In the genomic region with DNA sequence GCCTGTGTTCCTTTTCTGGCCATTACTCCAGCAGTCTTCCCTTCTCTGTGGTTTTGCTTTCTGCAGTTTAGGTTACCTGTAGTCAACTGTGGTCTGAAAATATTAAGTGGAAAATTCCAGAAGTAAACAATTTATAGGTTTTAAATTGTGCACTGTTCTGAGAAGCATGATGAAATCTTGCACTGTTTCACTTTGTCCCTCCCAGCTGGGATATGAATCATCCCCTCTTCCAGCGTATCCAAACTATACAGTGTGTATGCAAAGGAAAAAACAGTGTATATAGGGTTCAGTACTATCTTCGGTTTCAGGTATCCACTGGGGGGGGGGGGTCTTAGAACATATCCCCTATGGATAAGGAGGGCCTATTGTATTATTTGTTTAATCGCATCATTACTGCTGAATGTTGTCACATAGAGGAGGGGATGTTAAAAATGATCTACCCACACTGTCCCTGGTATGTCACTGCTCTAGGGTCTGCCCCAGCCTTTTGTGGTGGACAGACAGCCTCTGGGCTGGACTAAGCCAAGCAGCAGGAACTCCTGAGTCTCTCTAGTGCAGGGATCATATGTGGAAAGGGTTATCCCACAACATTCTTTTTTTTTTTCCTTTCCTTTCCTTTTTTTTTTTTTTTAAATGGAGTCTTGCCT, we compare ENCODE assay signal across 11 cellular contexts.
DNase-seq lines count a peak whose midpoint lies in the region; ATAC-seq, FAIRE-seq and TF ChIP-seq lines count a peak whose summit lies in the region.
"Had no signal": no experiment of that assay in that cellular context is flagged by ENCODE, and none has a peak within 500 bp of the region (broad histone marks: within the 10 kb centered on the region; RNA-seq: fewer than 3 reads in every experiment).

No MANE protein-coding gene starts in this region.

- H3K36me3 Mint-ChIP-seq in activated T-helper 2 cell treated with anti-CD3 and anti-CD28 coated beads, Interferon-gamma antibody, Interleukin-2, Interleukin-4, amounts not matched to agents 10 μg/mL and 5 μg/mL and 100 μg/mL, durations not matched to agents 14 hours and 24 hours and 36 hours (ENCODE audit: low read depth) = no peaks in the 10 kb centered on the region

- TF ChIP-seq POLR2A in prostate gland (IDR thresholded peaks at IDR 0.05) = no peak

- no peak for DNase-seq in activated T-helper 2 cell treated with anti-CD3 and anti-CD28 coated beads, Interferon-gamma antibody, Interleukin-2, Interleukin-4, amounts not matched to agents 10 μg/mL and 5 μg/mL and 100 μg/mL, durations not matched to agents 14 hours and 24 hours and 36 hours (ENCODE audit: low spot score)
- DNase-seq in islet precursor cell = peak; percentile 29
- DNase-seq in small intestine = no peak
- no peak for DNase-seq in NCI-H526 (lab: John Stamatoyannopoulos, UW)
- DNase-seq in prostate gland (ENCODE audit: low spot score) = no peak
- DNase-seq: H7, SJCRH30 had no signal

- H3K4me3 Mint-ChIP-seq in activated T-helper 2 cell treated with anti-CD3 and anti-CD28 coated beads, Interferon-gamma antibody, Interleukin-2, Interleukin-4, amounts not matched to agents 10 μg/mL and 5 μg/mL and 100 μg/mL, durations not matched to agents 14 hours and 24 hours and 36 hours (ENCODE audit: low read depth) = peak overlapping the region; percentile 67

- H4K20me1 ChIP-seq in BLaER1 treated with 17β-estradiol and CSF1 and Interleukin-3, amounts not matched to agents 10 nM and 100 nM = no peaks in the 10 kb centered on the region
- no peaks in the 10 kb centered on the region for H4K20me1 ChIP-seq in KMS-11 (ENCODE audit: insufficient read depth)

- H3K27me3 Mint-ChIP-seq in activated T-helper 2 cell treated with anti-CD3 and anti-CD28 coated beads, Interferon-gamma antibody, Interleukin-2, Interleukin-4, amounts not matched to agents 10 μg/mL and 5 μg/mL and 100 μg/mL, durations not matched to agents 14 hours and 24 hours and 36 hours (ENCODE audit: low read depth) = no peaks in the 10 kb centered on the region

- TF ChIP-seq CTCF in KMS-11 (conservative IDR thresholded peaks at IDR 0.05; ENCODE audit: low read depth, low read length) (no peak), prostate gland (IDR thresholded peaks at IDR 0.05) (no peak)

- peaks cover 54 to 65% (median 60%) of the 10 kb centered on the region in 10 experiments for H3K4me1 ChIP-seq in BLaER1 treated with 17β-estradiol and CSF1 and Interleukin-3, amounts not matched to agents 10 nM and 100 nM
- H3K4me1 ChIP-seq in KMS-11 (ENCODE audit: low read depth, poor library complexity, severe bottlenecking) (peaks cover 54% of the 10 kb centered on the region), small intestine (ENCODE audit: control insufficient read depth in 2 of 2, insufficient read depth in 1 of 2, low read depth in 1 of 2, low read length in 1 of 2) (no peaks in the 10 kb centered on the region), prostate gland (replicated peaks) (no peaks in the 10 kb centered on the region)
- H3K4me1 ChIP-seq: SJCRH30 had no signal

- H3K4me2 ChIP-seq in BLaER1 treated with 17β-estradiol and CSF1 and Interleukin-3, amounts not matched to agents 10 nM and 100 nM = peak overlapping the region; percentile 73 to 98 (median 89)
- peak overlapping the region; percentile 58 for H3K4me2 ChIP-seq in KMS-11

- FAIRE-seq in small intestine (lab: Jason Lieb, UNC) = no peak

- peak overlapping the region in 10 of 11 experiments; percentile 68 to 89 (median 80); a peak in 20 of 22 replicates for H3K27ac ChIP-seq in BLaER1 treated with 17β-estradiol and CSF1 and Interleukin-3, amounts not matched to agents 10 nM and 100 nM
- no peak overlapping the region for H3K27ac ChIP-seq in KMS-11
- H3K27ac ChIP-seq in small intestine (ENCODE audit: low read depth in 1 of 2, low read length in 1 of 2) = peak overlapping the region in 1 of 2 donors; percentile 21
- no peak overlapping the region for H3K27ac ChIP-seq in prostate gland
- H3K27ac ChIP-seq: SJCRH30, thoracic aorta had no signal

- peaks cover 0 to 12% (median 0%) of the 10 kb centered on the region in 11 experiments; a peak in 6 of 22 replicates for H3K9me3 ChIP-seq in BLaER1 treated with 17β-estradiol and CSF1 and Interleukin-3, amounts not matched to agents 10 nM and 100 nM (replicated peaks in 1 of 11)
- H3K9me3 ChIP-seq in small intestine (ENCODE audit: control insufficient read depth, low read depth) (no peaks in the 10 kb centered on the region), prostate gland (no peaks in the 10 kb centered on the region)
- H3K9me3 ChIP-seq: SJCRH30, thoracic aorta had no signal

- no peak overlapping the region for H2AFZ ChIP-seq in KMS-11 (ENCODE audit: low read depth)

- intact Hi-C loops in activated T-helper 2 cell treated with anti-CD3 and anti-CD28 coated beads, Interferon-gamma antibody, Interleukin-2, Interleukin-4, amounts not matched to agents 10 μg/mL and 5 μg/mL and 100 μg/mL, durations not matched to agents 14 hours and 24 hours and 36 hours (cut with micrococcal nuclease) = loop anchor here (1.0 to 10.0 kb wide), 6 partner anchors 11 to 716 kb away; a partner anchor contains a TSS
- intact Hi-C loops in prostate gland (cut with DNase I) = no loop called here

- no peaks in the 10 kb centered on the region for H3K36me3 ChIP-seq in BLaER1 treated with 17β-estradiol and CSF1 and Interleukin-3, amounts not matched to agents 10 nM and 100 nM
- H3K36me3 ChIP-seq in KMS-11 (ENCODE audit: insufficient read depth) (no peaks in the 10 kb centered on the region), small intestine (ENCODE audit: control insufficient read depth in 2 of 2, insufficient read depth in 2 of 2, low read length in 2 of 2) (no peaks in the 10 kb centered on the region), prostate gland (no peaks in the 10 kb centered on the region)
- H3K36me3 ChIP-seq: SJCRH30, thoracic aorta had no signal

- H3K9me3 Mint-ChIP-seq in activated T-helper 2 cell treated with anti-CD3 and anti-CD28 coated beads, Interferon-gamma antibody, Interleukin-2, Interleukin-4, amounts not matched to agents 10 μg/mL and 5 μg/mL and 100 μg/mL, durations not matched to agents 14 hours and 24 hours and 36 hours = no peaks in the 10 kb centered on the region

- H3K27me3 ChIP-seq in BLaER1 treated with 17β-estradiol and CSF1 and Interleukin-3, amounts not matched to agents 10 nM and 100 nM = no peaks in the 10 kb centered on the region
- H3K27me3 ChIP-seq in KMS-11 (ENCODE audit: insufficient read depth, low read depth) (no peaks in the 10 kb centered on the region), small intestine (ENCODE audit: control insufficient read depth in 2 of 2, insufficient read depth in 2 of 2, low read length in 2 of 2) (no peaks in the 10 kb centered on the region), prostate gland (replicated peaks; ENCODE audit: insufficient read depth) (no peaks in the 10 kb centered on the region)
- H3K27me3 ChIP-seq: SJCRH30 had no signal

- no peak for ATAC-seq in GM21528 (IDR thresholded peaks at IDR 0.05; ENCODE audit: low FRiP score, unreplicated experiment)

- H3K4me3 ChIP-seq in BLaER1 treated with 17β-estradiol and CSF1 and Interleukin-3, amounts not matched to agents 10 nM and 100 nM = peak overlapping the region in 4 of 10 experiments; percentile 18 to 46 (median 25); a peak in 5 of 20 replicates
- H3K4me3 ChIP-seq in KMS-11 (IDR thresholded peaks at IDR 0.05; ENCODE audit: insufficient read depth, low read depth, low read length) = no peak overlapping the region
- H3K4me3 ChIP-seq in small intestine (ENCODE audit: low read depth in 1 of 2, low read length in 2 of 2) = no peak overlapping the region
- no peak overlapping the region for H3K4me3 ChIP-seq in prostate gland
- H3K4me3 ChIP-seq: SJCRH30, thoracic aorta had no signal

- H3K27ac Mint-ChIP-seq in activated T-helper 2 cell treated with anti-CD3 and anti-CD28 coated beads, Interferon-gamma antibody, Interleukin-2, Interleukin-4, amounts not matched to agents 10 μg/mL and 5 μg/mL and 100 μg/mL, durations not matched to agents 14 hours and 24 hours and 36 hours = peak overlapping the region; percentile 95

- H3K4me1 Mint-ChIP-seq in activated T-helper 2 cell treated with anti-CD3 and anti-CD28 coated beads, Interferon-gamma antibody, Interleukin-2, Interleukin-4, amounts not matched to agents 10 μg/mL and 5 μg/mL and 100 μg/mL, durations not matched to agents 14 hours and 24 hours and 36 hours (ENCODE audit: low read depth) = peaks cover 55% of the 10 kb centered on the region

- 62 to 81% (median 72%) methylated on average over 3 of the region's 3 CpGs for WGBS in small intestine, 3 donors
- WGBS in prostate gland = 59% methylated on average over 3 of the region's 3 CpGs

- H3K9ac ChIP-seq in BLaER1 treated with 17β-estradiol and CSF1 and Interleukin-3, amounts not matched to agents 10 nM and 100 nM = peak overlapping the region in 4 of 11 experiments; percentile 42 to 73 (median 65); a peak in 8 of 22 replicates
- no peak overlapping the region for H3K9ac ChIP-seq in KMS-11

- H3K79me2 ChIP-seq in KMS-11 (ENCODE audit: insufficient read depth, low read depth) = no peaks in the 10 kb centered on the region

Comparison
In these comparisons a context has a peak if more than half of its experiments do, and no peak if none do; other contexts are left out.
1. H3K27ac ChIP-seq: peak in BLaER1 treated with 17β-estradiol and CSF1 and Interleukin-3, amounts not matched to agents 10 nM and 100 nM (10 of 11); none in KMS-11 (single experiment) and prostate gland (0 of 2).